Comparison of ENCODE assay signal across 1 cellular context in genomic region chr1:38053416-38054091, GRCh38.
TF ChIP-seq lines count a peak whose summit lies in the region.

No MANE protein-coding gene starts in this region.

TF ChIP-seq in GM12878, 131 proteins besides CTCF, POLR2A, EP300 and RAD21:
- TF ChIP-seq BHLHE40 (IDR thresholded peaks at IDR 0.05; ENCODE audit: borderline replicate concordance in 1 of 2, low read depth in 2 of 2, low read length in 1 of 2) (peak; percentile 13 to 42; a peak in 1 of 4 replicates), MTA2 (IDR thresholded peaks at IDR 0.05; ENCODE audit: low read depth) (peak; percentile 51; the same call in 1 of the 2 replicates), HDAC6 (IDR thresholded peaks at IDR 0.05; ENCODE audit: unreplicated experiment) (no peak), SPI1 (IDR thresholded peaks at IDR 0.05; ENCODE audit: borderline replicate concordance, insufficient read depth, low read depth, low read length) (no peak), IKZF1 (conservative IDR thresholded peaks at IDR 0.05) (peak; percentile 38), NRF1 (conservative IDR thresholded peaks at IDR 0.05; ENCODE audit: low read depth, low read length) (no peak), TCF3 (IDR thresholded peaks at IDR 0.05; ENCODE audit: borderline replicate concordance, insufficient read depth, low read depth, low read length) (no peak), LARP7 (IDR thresholded peaks at IDR 0.05) (no peak), DPF2 (IDR thresholded peaks at IDR 0.05) (0 out of 2 replicates have a peak, but pooled peaks have one; percentile 20), EED (IDR thresholded peaks at IDR 0.05; ENCODE audit: low read depth) (peak; percentile 55; the same call in 1 of the 2 replicates), SUPT20H (IDR thresholded peaks at IDR 0.05; ENCODE audit: borderline replicate concordance, control insufficient read depth, low read depth, low read length) (no peak), ATF7 (IDR thresholded peaks at IDR 0.05; ENCODE audit: low read depth) (peak; percentile 46; the same call in 1 of the 2 replicates), ZBTB33 (IDR thresholded peaks at IDR 0.05) (no peak), IKZF2 (IDR thresholded peaks at IDR 0.05) (peak; percentile 21 to 44; a peak in 1 of 4 replicates), CREM (IDR thresholded peaks at IDR 0.05; ENCODE audit: low read depth) (peak; percentile 21; the same call in 1 of the 2 replicates), RB1 (IDR thresholded peaks at IDR 0.05; ENCODE audit: borderline replicate concordance) (no peak)
